Comparison of ENCODE assay signal across 8 cellular contexts in genomic region chr2:9984217-9984739, GRCh38. TPM values are rescaled to one million over a fixed set of nuclear protein-coding genes. Genes with fewer than 3 reads are reported as not detected.
DNase-seq lines count a peak whose midpoint lies in the region; ATAC-seq and TF ChIP-seq lines count a peak whose summit lies in the region.

No MANE protein-coding gene starts in this region.

- peaks cover 0 to 3% (median 2%) of the 10 kb centered on the region in 3 donors for H3K27me3 Mint-ChIP-seq in immature natural killer cell (ENCODE audit: low read depth in 3 of 3)

- peaks cover 4 to 16% of the 10 kb centered on the region in 2 donors for H3K4me1 Mint-ChIP-seq in immature natural killer cell

- H3K27ac ChIP-seq in brain microvascular endothelial cell: no peak overlapping the region
- H3K27ac ChIP-seq in spleen: peak overlapping the region in 3 of 8 donors; percentile 33 to 46 (median 35)

- no peak overlapping the region for H3K27ac Mint-ChIP-seq in immature natural killer cell

- 16 to 41% (median 31%) methylated on average over 7 of the region's 7 CpGs for WGBS in spleen, 5 donors

- no peak for TF ChIP-seq POLR2A in spleen (IDR thresholded peaks at IDR 0.05)

- DNase-seq in CMK (ENCODE audit: low read depth) (peak; percentile 8), NCI-H82 treated with DMSO at 0.1 percent for 48 hours (lab: John Stamatoyannopoulos, UW; ENCODE audit: unreplicated experiment) (peak; percentile 16), brain microvascular endothelial cell (no peak), immature natural killer cell (peak; percentile 47 to 60 (median 60)), spleen (no peak), COLO668 (lab: John Stamatoyannopoulos, UW; ENCODE audit: unreplicated experiment) (no peak)
- no peak for DNase-seq in activated effector memory CD4-positive, alpha-beta T cell treated with Interleukin-2 at 50 U/mL for 16 hours

- peaks cover 0 to 14% (median 9%) of the 10 kb centered on the region in 6 donors for H3K4me1 ChIP-seq in spleen

- TF ChIP-seq CTCF in brain microvascular endothelial cell (IDR thresholded peaks at IDR 0.05; ENCODE audit: low read depth, low read length, missing control alignments) (peak; percentile 63), spleen (IDR thresholded peaks at IDR 0.05 in 8 of 11, conservative IDR thresholded peaks at IDR 0.05 in 3 of 11) (peak; percentile 60 to 88 (median 78))

- H3K4me3 Mint-ChIP-seq in immature natural killer cell: no peak overlapping the region

- intact Hi-C loops in spleen (cut with DNase I; ENCODE audit: low total_unique reads): loop anchor here (5.0 kb wide), 1 partner anchor 63 kb away; no protein-coding TSS in a partner anchor

- H3K36me3 ChIP-seq in brain microvascular endothelial cell (replicated peaks) (no peaks in the 10 kb centered on the region), spleen (no peaks in the 10 kb centered on the region)

- no peaks in the 10 kb centered on the region for H3K9me3 ChIP-seq in spleen

- in situ Hi-C loops in brain microvascular endothelial cell (cut with HindIII; ENCODE audit: low pct_ligation_motif_present, low sequenced_read_pairs): no loop called here

- H3K4me3 ChIP-seq in brain microvascular endothelial cell (ENCODE audit: low read depth, low read length) (no peak overlapping the region), spleen (no peak overlapping the region)

- H3K27me3 ChIP-seq in brain microvascular endothelial cell (replicated peaks): no peaks in the 10 kb centered on the region
- H3K27me3 ChIP-seq in spleen (replicated peaks in 1 of 7): no peaks in the 10 kb centered on the region

- ATAC-seq in GM19452 (IDR thresholded peaks at IDR 0.05; ENCODE audit: unreplicated experiment): peak; percentile 55

- H3K36me3 Mint-ChIP-seq in immature natural killer cell: no peaks in the 10 kb centered on the region

- no peaks in the 10 kb centered on the region for H3K9me3 Mint-ChIP-seq in immature natural killer cell

RNA-seq across cellular contexts. Expression of gene GRHL1, which starts 32.8 kb away (rescaled TPM):
- polyA plus RNA-seq in immature natural killer cell (1 to 10 TPM in 1 of 3 donors, under 1 TPM in 2; 0.52 to 1.9 (median 0.73) TPM), spleen (under 1 TPM; 0.20 to 0.64 (median 0.53) TPM)
- total RNA-seq in spleen: 1 to 10 TPM; 1.0 to 3.0 (median 1.6) TPM

RNA-seq across cellular contexts. Expression of gene KLF11, which starts 59.1 kb away (rescaled TPM):
- polyA plus RNA-seq in immature natural killer cell (10 to 100 TPM; 10.5 to 18.8 (median 11.7) TPM), spleen (10 to 100 TPM in 1 of 3 donors, 1 to 10 TPM in 2; 5.4 to 13.3 (median 8.0) TPM)
- 10 to 100 TPM; 18.3 to 46.1 (median 33.5) TPM for total RNA-seq in spleen

Comparison
In these comparisons a context has a peak if more than half of its experiments do, and no peak if none do; other contexts are left out.
1. DNase-seq: peak in CMK (single experiment), NCI-H82 treated with DMSO at 0.1 percent for 48 hours (single experiment) and immature natural killer cell (3 of 3); none in brain microvascular endothelial cell (single experiment), spleen (single experiment), COLO668 (single experiment) and activated effector memory CD4-positive, alpha-beta T cell treated with Interleukin-2 at 50 U/mL for 16 hours (single experiment).